ENCODE assay signal across 23 cellular contexts in the genomic region with DNA sequence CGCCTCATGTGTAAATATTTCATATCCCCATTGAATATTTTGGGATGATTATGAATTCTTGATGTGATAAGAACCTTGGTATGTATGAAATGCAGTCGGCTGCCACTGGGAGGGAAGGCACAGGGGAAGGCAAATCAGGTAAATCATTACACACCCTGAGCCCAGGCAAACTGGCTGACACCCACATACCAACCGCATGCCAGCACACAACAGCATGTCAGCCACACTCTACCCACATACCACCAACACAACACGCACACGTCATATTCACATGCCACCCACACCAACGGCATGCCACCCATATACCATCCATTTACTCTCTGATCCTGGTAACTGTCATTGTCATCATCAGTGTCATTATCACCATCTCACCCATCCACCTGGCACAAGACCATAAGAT. TPM values are rescaled to one million over a fixed set of nuclear protein-coding genes. Genes with fewer than 3 reads are reported as not detected.
DNase-seq lines count a peak whose midpoint lies in the region; ATAC-seq, FAIRE-seq and TF ChIP-seq lines count a peak whose summit lies in the region.
"Had no signal": no experiment of that assay in that cellular context is flagged by ENCODE, and none has a peak within 500 bp of the region (broad histone marks: within the 10 kb centered on the region; RNA-seq: fewer than 3 reads in every experiment).

No MANE protein-coding gene starts in this region.

- H4K20me1 ChIP-seq in HepG2 (ENCODE audit: insufficient read depth, low read length), result no peaks in the 10 kb centered on the region

- H3K4me3 ChIP-seq in HepG2 (replicated peaks in 1 of 3; ENCODE audit: insufficient read depth in 1 of 3, low read depth in 2 of 3, low read length in 3 of 3), result no peak overlapping the region
- no peak overlapping the region for H3K4me3 ChIP-seq in right lobe of liver
- H3K4me3 ChIP-seq in choroid plexus epithelial cell (ENCODE audit: low read depth, low read length), result no peak overlapping the region
- H3K4me3 ChIP-seq in left lung, result no peak overlapping the region
- H3K4me3 ChIP-seq: esophagus muscularis mucosa, tibial artery had no signal

- no TSS peak for BruUV-seq in HepG2 (replicated peaks; lab: Mats Ljungman, UMichigan)

- no peak overlapping the region for H2AFZ ChIP-seq in HepG2 (ENCODE audit: low read length)

- H3K27ac ChIP-seq in HepG2 (ENCODE audit: extremely low read length, insufficient read depth, low read length) (no peak overlapping the region), right lobe of liver (no peak overlapping the region), left lung (no peak overlapping the region)
- H3K27ac ChIP-seq: brain microvascular endothelial cell, esophagus muscularis mucosa, tibial artery had no signal

- H3K4me1 ChIP-seq in HepG2 (ENCODE audit: insufficient read depth, low read length) (no peaks in the 10 kb centered on the region), right lobe of liver (no peaks in the 10 kb centered on the region), left lung (peaks cover 0 to 3% of the 10 kb centered on the region in 2 donors)
- H3K4me1 ChIP-seq: esophagus muscularis mucosa had no signal

- H3K36me3 ChIP-seq in HepG2 (replicated peaks in 1 of 2; ENCODE audit: control insufficient read depth in 1 of 2, insufficient read depth in 2 of 2, low read length in 2 of 2), result no peaks in the 10 kb centered on the region
- H3K36me3 ChIP-seq in right lobe of liver, result no peaks in the 10 kb centered on the region
- H3K36me3 ChIP-seq in left lung, result no peaks in the 10 kb centered on the region
- H3K36me3 ChIP-seq: brain microvascular endothelial cell, esophagus muscularis mucosa, tibial artery had no signal

- no peak overlapping the region for H3K4me2 ChIP-seq in HepG2 (ENCODE audit: low read depth, low read length)

- H3K9ac ChIP-seq in HepG2 (ENCODE audit: insufficient read depth, low read depth, low read length), result no peak overlapping the region

- DNase-seq in HepG2 (ENCODE audit: low spot score) (no peak), right lobe of liver (no peak), choroid plexus epithelial cell (ENCODE audit: low read depth) (peak; percentile 24), left lung (no peak), urothelium cell line (ENCODE audit: low spot score) (peak; percentile 57)
- DNase-seq in central memory CD4-positive, alpha-beta T cell, result no peak
- DNase-seq: activated B cell treated with CpG ODN at 0.5 μM for 24 hours; activated CD8-positive, alpha-beta T cell treated with anti-CD3 and anti-CD28 coated beads for 36 hours; activated T-cell treated with anti-CD3 and anti-CD28 coated beads, Interleukin-2, amount 50 U/mL, for 4 hours; brain microvascular endothelial cell; CD4-positive, alpha-beta T cell; DMS79; H7; MV-4-11; NCI-H1930; NCI-H446; SHP77 treated with DMSO at 0.1 percent for 48 hours; stimulated activated naive B cell treated with anti-CD40 and anti-IgM and Interleukin-4, amounts not matched to agents 10 μg/mL and 1 μg/mL and 100 μg/mL, for 72 hours; tibial artery had no signal

- in situ Hi-C loops in HepG2 (cut with HindIII; ENCODE audit: extremely low pct_ligation_motif_present, low pct_unique_long_range_greater_than_20kb), result loop anchor here (25.0 kb wide), 1 partner anchor 761 kb away; no protein-coding TSS in a partner anchor

- no peak for TF ChIP-seq EP300 in HepG2 (IDR thresholded peaks at IDR 0.05; ENCODE audit: low read depth in 2 of 2, low read length in 2 of 2)
- no peak for TF ChIP-seq EP300 in HepG2 (CRISPR knock-in tag; IDR thresholded peaks at IDR 0.05; ENCODE audit: borderline replicate concordance)

- FAIRE-seq in HepG2 (lab: Jason Lieb, UNC) (no peak), urothelium cell line (lab: Jason Lieb, UNC) (peak; percentile 58)
- FAIRE-seq: GM18507 had no signal

- no peaks in the 10 kb centered on the region for H3K79me2 ChIP-seq in HepG2 (ENCODE audit: insufficient read depth, low read length)

- H3K27me3 ChIP-seq in HepG2 (ENCODE audit: control insufficient read depth in 1 of 2, insufficient read depth in 2 of 2, low read length in 2 of 2) (peaks cover 2 to 6% of the 10 kb centered on the region in 2 experiments; a peak in 3 of 5 replicates), right lobe of liver (no peaks in the 10 kb centered on the region), left lung (no peaks in the 10 kb centered on the region)
- H3K27me3 ChIP-seq: brain microvascular endothelial cell, tibial artery had no signal

- intact Hi-C loops in HepG2 (cut with micrococcal nuclease; ENCODE audit: unreplicated experiment) (no loop called here), right lobe of liver (cut with DNase I) (no loop called here), left lung (cut with DNase I) (no loop called here)

- TF ChIP-seq CTCF in HepG2 (CRISPR knock-in tag; IDR thresholded peaks at IDR 0.05) (no peak), right lobe of liver (IDR thresholded peaks at IDR 0.05) (no peak), choroid plexus epithelial cell (conservative IDR thresholded peaks at IDR 0.05; ENCODE audit: low read depth, low read length) (no peak), left lung (IDR thresholded peaks at IDR 0.05) (no peak)

- H3K9me3 ChIP-seq in HepG2 (ENCODE audit: low read length) (no peaks in the 10 kb centered on the region), right lobe of liver (no peaks in the 10 kb centered on the region), left lung (no peaks in the 10 kb centered on the region)
- H3K9me3 ChIP-seq: esophagus muscularis mucosa, tibial artery had no signal

- CTCF ChIA-PET in HepG2 (lab: Yijun Ruan, JAX; ENCODE audit: low intra/inter-chr PET ratio, low total read pairs), result no interaction called here

- POLR2A ChIA-PET in HepG2 (lab: Yijun Ruan, JAX), result no interaction called here

- TF ChIP-seq RAD21 in HepG2 (CRISPR knock-in tag; IDR thresholded peaks at IDR 0.05), result no peak

- no peak for TF ChIP-seq POLR2A in HepG2 (IDR thresholded peaks at IDR 0.05; ENCODE audit: insufficient read depth in 1 of 2, low read depth in 2 of 2, low read length in 2 of 2)
- no peak for TF ChIP-seq POLR2A in right lobe of liver (IDR thresholded peaks at IDR 0.05)

- ATAC-seq in HepG2, result 0 out of 3 replicates have a peak, but pooled peaks have one; percentile 22
- no peak for ATAC-seq in right lobe of liver
- peak; percentile 71 for ATAC-seq in left lung
- no peak for ATAC-seq in GM21529 (IDR thresholded peaks at IDR 0.05; ENCODE audit: unreplicated experiment)
- no peak for ATAC-seq in GM19467 (IDR thresholded peaks at IDR 0.05; ENCODE audit: unreplicated experiment)
- ATAC-seq: activated CD8-positive, alpha-beta T cell treated with anti-CD3 and anti-CD28 coated beads for 36 hours; activated T-cell treated with anti-CD3 and anti-CD28 coated beads, Interleukin-2, amount 50 U/mL, for 4 hours; stimulated activated naive B cell treated with anti-CD40 and anti-IgM and Interleukin-4, amounts not matched to agents 10 μg/mL and 1 μg/mL and 100 μg/mL, for 72 hours had no signal

- WGBS in HepG2 (ENCODE audit: low lambda C conversion rate), result 43% methylated on average over 6 of the region's 6 CpGs
- WGBS in right lobe of liver (ENCODE audit: insufficient coverage, low coverage, low lambda C conversion rate, missing lambda C conversion rate), result 20% methylated on average over 1 of the region's 6 CpGs

TF ChIP-seq in HepG2, 621 proteins besides CTCF, POLR2A, EP300 and RAD21:
- no peak for TF ChIP-seq HDAC1 (CRISPR knock-in tag; IDR thresholded peaks at IDR 0.05)
- TF ChIP-seq CREB1 (IDR thresholded peaks at IDR 0.05), result peak; percentile 78
- no peak for TF ChIP-seq CREB1 (CRISPR knock-in tag; IDR thresholded peaks at IDR 0.05)
- TF ChIP-seq ZNF607 (CRISPR knock-in tag; IDR thresholded peaks at IDR 0.05; ENCODE audit: borderline replicate concordance), result no peak
- TF ChIP-seq JUNB (CRISPR knock-in tag; IDR thresholded peaks at IDR 0.05; ENCODE audit: borderline replicate concordance), result 0 out of 2 replicates have a peak, but pooled peaks have one; percentile 16

RNA-seq across cellular contexts. Expression of gene MDGA1, which starts 28.3 kb away (rescaled TPM):
- total RNA-seq in HepG2 (2016; rRNA removed; fragmentation: Illumina TruSeq; extraction: Trizol) (not detected in 2 replicates), right lobe of liver (1 to 10 TPM in 1 of 6 experiments, under 1 TPM in 5; 0.22 to 1.3 (median 0.59) TPM), left lung (10 to 100 TPM in 1 of 2 donors, 1 to 10 TPM in 1; 1.4 to 11.5 TPM)
- not detected in 2 replicates for total RNA-seq in HepG2 (2016; cell fraction: cytosol; rRNA removed; fragmentation: Illumina TruSeq; extraction: Trizol; ENCODE audit: low read depth)
- total RNA-seq in HepG2 (2016; cell fraction: insoluble cytoplasmic fraction; rRNA removed; fragmentation: Illumina TruSeq; extraction: Trizol), result not detected in 2 replicates
- total RNA-seq in HepG2 (2016; cell fraction: membrane; rRNA removed; fragmentation: Illumina TruSeq; extraction: Trizol), result not detected in 2 replicates
- total RNA-seq in HepG2 (2016; cell fraction: nucleus; rRNA removed; fragmentation: Illumina TruSeq; extraction: Trizol), result not detected in 2 replicates
- polyA plus RNA-seq in HepG2 (2011; rRNA removed), result under 0.01 TPM in 1 of 2 replicates, not detected in the other
- 0.12 TPM in 1 of 2 replicates, not detected in the other for polyA plus RNA-seq in HepG2 (2011; cell fraction: cytosol; rRNA removed)
- polyA plus RNA-seq in HepG2 (2011; cell fraction: nucleus; rRNA removed), result 0.05 TPM in 1 of 2 replicates, not detected in the other
- polyA plus RNA-seq in HepG2 (2012), result not detected in 2 replicates
- polyA plus RNA-seq in HepG2 (2016; cell fraction: cytosol; fragmentation: Illumina TruSeq; extraction: Trizol; ENCODE audit: low read depth), result not detected in 2 replicates
- polyA plus RNA-seq in HepG2 (2016; cell fraction: insoluble cytoplasmic fraction; fragmentation: Illumina TruSeq; extraction: Trizol; ENCODE audit: low read depth), result not detected in 2 replicates
- polyA plus RNA-seq in HepG2 (2016; cell fraction: membrane; fragmentation: Illumina TruSeq; extraction: Trizol; ENCODE audit: low read depth), result not detected in 2 replicates
- polyA plus RNA-seq in HepG2 (2016; cell fraction: nucleus; fragmentation: Illumina TruSeq; extraction: Trizol; ENCODE audit: insufficient read depth, low read depth), result not detected in 2 replicates
- 0.44 TPM in 1 of 2 replicates, not detected in the other for polyA minus RNA-seq in HepG2 (2011; rRNA and poly(A)+ RNA removed; ENCODE audit: low replicate concordance)
- polyA minus RNA-seq in HepG2 (2011; cell fraction: cytosol; rRNA and poly(A)+ RNA removed), result not detected in 2 replicates
- not detected in 2 replicates for polyA minus RNA-seq in HepG2 (2011; cell fraction: nucleus; rRNA and poly(A)+ RNA removed)

Comparison
In these comparisons a context has a peak if more than half of its experiments do, and no peak if none do; other contexts are left out.
1. ATAC-seq: peak in HepG2 (single experiment) and left lung (single experiment); none in right lobe of liver (0 of 4), GM21529 (single experiment) and GM19467 (single experiment).
2. DNase-seq: peak in choroid plexus epithelial cell (single experiment) and urothelium cell line (single experiment); none in HepG2 (single experiment), right lobe of liver (0 of 3), left lung (0 of 2) and central memory CD4-positive, alpha-beta T cell (single experiment).